Comparison of ENCODE assay signal across 13 cellular contexts in the genomic region with DNA sequence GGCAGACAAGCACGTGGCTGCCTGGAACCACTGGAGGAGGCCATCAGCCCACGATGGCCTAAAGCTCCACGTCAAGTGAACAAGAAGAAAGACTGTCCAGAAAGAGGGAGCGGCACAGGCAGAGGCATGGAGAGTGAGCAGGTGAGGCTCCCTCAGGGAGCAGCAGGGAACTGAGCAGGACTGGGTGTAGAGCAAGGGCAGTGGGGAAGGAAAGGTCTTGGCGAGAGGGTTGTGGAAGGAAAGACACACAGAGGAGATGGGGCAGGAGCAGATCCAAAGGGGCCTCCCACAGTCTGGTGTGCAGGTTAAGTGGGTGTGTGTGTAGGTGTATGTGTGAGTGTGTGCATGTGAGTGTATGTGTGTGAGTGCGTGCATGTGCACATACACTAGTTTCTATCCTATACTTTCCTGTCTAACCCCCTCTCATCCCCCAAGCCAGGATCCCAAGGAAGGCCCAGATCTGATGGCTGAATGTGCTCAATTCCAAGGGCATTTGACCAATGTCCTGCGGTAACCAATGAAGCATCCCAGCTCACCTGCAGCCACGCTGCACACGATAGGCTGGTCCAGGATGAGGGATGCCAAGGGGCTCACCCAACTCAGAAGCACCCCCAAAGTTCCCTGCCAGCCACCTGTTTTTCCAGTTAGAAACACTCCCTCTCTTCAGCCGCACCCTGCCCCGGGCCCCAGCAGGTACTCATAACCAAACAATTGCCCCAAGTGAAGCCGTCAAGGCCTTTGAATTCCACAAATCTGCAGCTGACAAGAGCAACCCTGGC.
A peak's percentile ranks its signal among the peaks of the same experiment; 100 is the strongest.
DNase-seq lines count a peak whose midpoint lies in the region; ATAC-seq and TF ChIP-seq lines count a peak whose summit lies in the region.
"Had no signal": no experiment of that assay in that cellular context is flagged by ENCODE, and none has a peak within 500 bp of the region (broad histone marks: within the 10 kb centered on the region; RNA-seq: fewer than 3 reads in every experiment).

No MANE protein-coding gene starts in this region.

- no peak overlapping the region for H3K4me3 ChIP-seq in mucosa of descending colon
- H3K4me3 ChIP-seq: Peyer's patch had no signal

- no peak for TF ChIP-seq RAD21 in Ishikawa (IDR thresholded peaks at IDR 0.05; ENCODE audit: low read depth)

- peak; percentile 56; the same call in 1 of the 2 replicates for TF ChIP-seq EP300 in Ishikawa (IDR thresholded peaks at IDR 0.05; ENCODE audit: borderline replicate concordance)

- H3K36me3 Mint-ChIP-seq in type B pancreatic cell = no peaks in the 10 kb centered on the region
- H3K36me3 Mint-ChIP-seq in activated T-cell treated with anti-CD3 and anti-CD28 coated beads, Interleukin-2, amount 50 U/mL, for 72 hours (ENCODE audit: insufficient read depth in 2 of 2) = no peaks in the 10 kb centered on the region

- ATAC-seq in esophagus mucosa (peak; percentile 62), mucosa of descending colon (peak; percentile 42), GM21786 (IDR thresholded peaks at IDR 0.05; ENCODE audit: unreplicated experiment) (no peak)
- no peak for ATAC-seq in activated T-cell treated with anti-CD3 and anti-CD28 coated beads, Interleukin-2, amount 50 U/mL, for 72 hours (replicated peaks in 1 of 2)

- no peaks in the 10 kb centered on the region for H3K36me3 ChIP-seq in mucosa of descending colon (ENCODE audit: low read depth)
- H3K36me3 ChIP-seq: Peyer's patch had no signal

- peaks cover 17% of the 10 kb centered on the region for H3K4me1 Mint-ChIP-seq in type B pancreatic cell (ENCODE audit: unreplicated experiment)
- H3K4me1 Mint-ChIP-seq in activated T-cell treated with anti-CD3 and anti-CD28 coated beads, Interleukin-2, amount 50 U/mL, for 72 hours (ENCODE audit: low read depth) = no peaks in the 10 kb centered on the region

- no peaks in the 10 kb centered on the region for H3K4me1 ChIP-seq in mucosa of descending colon (ENCODE audit: low read depth)
- H3K4me1 ChIP-seq: Peyer's patch had no signal

- no peaks in the 10 kb centered on the region for H3K9me3 ChIP-seq in mucosa of descending colon
- H3K9me3 ChIP-seq: Peyer's patch had no signal

- no peak overlapping the region for H3K4me3 Mint-ChIP-seq in type B pancreatic cell
- H3K4me3 Mint-ChIP-seq in activated T-cell treated with anti-CD3 and anti-CD28 coated beads, Interleukin-2, amount 50 U/mL, for 72 hours = no peak overlapping the region

- H3K27me3 Mint-ChIP-seq in type B pancreatic cell = peaks cover 5% of the 10 kb centered on the region
- no peaks in the 10 kb centered on the region for H3K27me3 Mint-ChIP-seq in activated T-cell treated with anti-CD3 and anti-CD28 coated beads, Interleukin-2, amount 50 U/mL, for 72 hours (ENCODE audit: low read depth)

- TF ChIP-seq CTCF in mucosa of descending colon (IDR thresholded peaks at IDR 0.05) (no peak), type B pancreatic cell (conservative IDR thresholded peaks at IDR 0.05) (no peak)

- intact Hi-C loops in mucosa of descending colon (cut with DNase I, micrococcal nuclease) = no loop called here

- DNase-seq in mucosa of descending colon (no peak), type B pancreatic cell (ENCODE audit: extremely low spot score, unreplicated experiment) (no peak), pons (ENCODE audit: low spot score) (no peak)
- no peak for DNase-seq in activated T-cell treated with anti-CD3 and anti-CD28 coated beads, Interleukin-2, amount 50 U/mL, for 72 hours
- DNase-seq: DMS 273 treated with DMSO at 0.1 percent for 48 hours, Kasumi-1, NCI-H1105 treated with DMSO at 0.1 percent for 48 hours, NCI-H510A, Peyer's patch, SHP77 had no signal

- H3K27ac Mint-ChIP-seq in type B pancreatic cell = peak overlapping the region; percentile 84
- no peak overlapping the region for H3K27ac Mint-ChIP-seq in activated T-cell treated with anti-CD3 and anti-CD28 coated beads, Interleukin-2, amount 50 U/mL, for 72 hours

- no peaks in the 10 kb centered on the region for H3K9me3 Mint-ChIP-seq in type B pancreatic cell
- no peaks in the 10 kb centered on the region for H3K9me3 Mint-ChIP-seq in activated T-cell treated with anti-CD3 and anti-CD28 coated beads, Interleukin-2, amount 50 U/mL, for 72 hours

TF ChIP-seq in Ishikawa, 13 proteins besides CTCF, POLR2A, EP300 and RAD21:
- no peak for TF ChIP-seq FOXM1 (IDR thresholded peaks at IDR 0.05; ENCODE audit: borderline replicate concordance, low read depth)
- TF ChIP-seq, protein P1, sequence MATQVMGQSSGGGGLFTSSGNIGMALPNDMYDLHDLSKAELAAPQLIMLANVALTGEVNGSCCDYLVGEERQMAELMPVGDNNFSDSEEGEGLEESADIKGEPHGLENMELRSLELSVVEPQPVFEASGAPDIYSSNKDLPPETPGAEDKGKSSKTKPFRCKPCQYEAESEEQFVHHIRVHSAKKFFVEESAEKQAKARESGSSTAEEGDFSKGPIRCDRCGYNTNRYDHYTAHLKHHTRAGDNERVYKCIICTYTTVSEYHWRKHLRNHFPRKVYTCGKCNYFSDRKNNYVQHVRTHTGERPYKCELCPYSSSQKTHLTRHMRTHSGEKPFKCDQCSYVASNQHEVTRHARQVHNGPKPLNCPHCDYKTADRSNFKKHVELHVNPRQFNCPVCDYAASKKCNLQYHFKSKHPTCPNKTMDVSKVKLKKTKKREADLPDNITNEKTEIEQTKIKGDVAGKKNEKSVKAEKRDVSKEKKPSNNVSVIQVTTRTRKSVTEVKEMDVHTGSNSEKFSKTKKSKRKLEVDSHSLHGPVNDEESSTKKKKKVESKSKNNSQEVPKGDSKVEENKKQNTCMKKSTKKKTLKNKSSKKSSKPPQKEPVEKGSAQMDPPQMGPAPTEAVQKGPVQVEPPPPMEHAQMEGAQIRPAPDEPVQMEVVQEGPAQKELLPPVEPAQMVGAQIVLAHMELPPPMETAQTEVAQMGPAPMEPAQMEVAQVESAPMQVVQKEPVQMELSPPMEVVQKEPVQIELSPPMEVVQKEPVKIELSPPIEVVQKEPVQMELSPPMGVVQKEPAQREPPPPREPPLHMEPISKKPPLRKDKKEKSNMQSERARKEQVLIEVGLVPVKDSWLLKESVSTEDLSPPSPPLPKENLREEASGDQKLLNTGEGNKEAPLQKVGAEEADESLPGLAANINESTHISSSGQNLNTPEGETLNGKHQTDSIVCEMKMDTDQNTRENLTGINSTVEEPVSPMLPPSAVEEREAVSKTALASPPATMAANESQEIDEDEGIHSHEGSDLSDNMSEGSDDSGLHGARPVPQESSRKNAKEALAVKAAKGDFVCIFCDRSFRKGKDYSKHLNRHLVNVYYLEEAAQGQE (IDR thresholded peaks at IDR 0.05; ENCODE audit: low read depth) = no peak
- no peak for TF ChIP-seq CEBPB (IDR thresholded peaks at IDR 0.05)
- TF ChIP-seq ZBTB7A (IDR thresholded peaks at IDR 0.05; ENCODE audit: low read depth) = no peak
- TF ChIP-seq EGR1 (IDR thresholded peaks at IDR 0.05) = no peak
- TF ChIP-seq YY1 (IDR thresholded peaks at IDR 0.05; ENCODE audit: low read depth) = no peak
- no peak for TF ChIP-seq CREB1 (IDR thresholded peaks at IDR 0.05; ENCODE audit: low read depth)
- peak; percentile 10; the same call in 1 of the 2 replicates for TF ChIP-seq NFIC (IDR thresholded peaks at IDR 0.05)
- 0 out of 2 replicates have a peak, but pooled peaks have one; percentile 30 for TF ChIP-seq TEAD4 (IDR thresholded peaks at IDR 0.05)
- TF ChIP-seq TCF12 (IDR thresholded peaks at IDR 0.05; ENCODE audit: low read depth) = peak; percentile 77
- TF ChIP-seq TAF1 (IDR thresholded peaks at IDR 0.05; ENCODE audit: low read depth) = no peak
- TF ChIP-seq, protein P2, sequence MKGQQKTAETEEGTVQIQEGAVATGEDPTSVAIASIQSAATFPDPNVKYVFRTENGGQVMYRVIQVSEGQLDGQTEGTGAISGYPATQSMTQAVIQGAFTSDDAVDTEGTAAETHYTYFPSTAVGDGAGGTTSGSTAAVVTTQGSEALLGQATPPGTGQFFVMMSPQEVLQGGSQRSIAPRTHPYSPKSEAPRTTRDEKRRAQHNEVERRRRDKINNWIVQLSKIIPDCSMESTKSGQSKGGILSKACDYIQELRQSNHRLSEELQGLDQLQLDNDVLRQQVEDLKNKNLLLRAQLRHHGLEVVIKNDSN (IDR thresholded peaks at IDR 0.05) = no peak
- TF ChIP-seq, protein P3, sequence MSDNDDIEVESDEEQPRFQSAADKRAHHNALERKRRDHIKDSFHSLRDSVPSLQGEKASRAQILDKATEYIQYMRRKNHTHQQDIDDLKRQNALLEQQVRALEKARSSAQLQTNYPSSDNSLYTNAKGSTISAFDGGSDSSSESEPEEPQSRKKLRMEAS (IDR thresholded peaks at IDR 0.05) = no peak

Comparison
In these comparisons a context has a peak if more than half of its experiments do, and no peak if none do; other contexts are left out.
1. ATAC-seq: peak in esophagus mucosa (single experiment) and mucosa of descending colon (single experiment); none in GM21786 (single experiment) and activated T-cell treated with anti-CD3 and anti-CD28 coated beads, Interleukin-2, amount 50 U/mL, for 72 hours (0 of 2).